Comparison of ENCODE assay signal across 19 cellular contexts in the genomic region with DNA sequence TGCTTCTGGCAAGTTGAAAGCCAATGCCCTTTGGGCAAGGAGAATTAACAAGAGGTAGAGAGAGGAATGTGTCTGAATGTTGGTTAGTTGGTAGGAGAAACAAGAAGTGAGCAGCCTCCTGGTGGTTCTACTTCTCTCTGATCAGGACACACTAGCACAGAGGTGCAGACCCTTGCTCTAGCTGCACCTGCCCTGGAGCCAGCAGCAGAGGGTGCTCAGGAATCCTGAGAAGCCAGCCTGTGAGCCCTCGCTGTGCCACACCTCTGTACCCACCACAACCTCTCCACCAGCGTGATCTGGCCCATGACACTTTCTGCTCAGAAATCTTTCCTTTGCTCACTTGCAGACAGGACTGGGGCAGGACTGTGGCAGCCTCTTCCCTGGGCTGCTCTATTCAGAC.
"Had no signal": no experiment of that assay in that cellular context is flagged by ENCODE, and none has a peak within 500 bp of the region (broad histone marks: within the 10 kb centered on the region; RNA-seq: fewer than 3 reads in every experiment).

No MANE protein-coding gene starts in this region.

- H3K36me3 Mint-ChIP-seq: natural killer cell treated with Interleukin-12 subunit alpha and Interleukin-12 subunit beta and Interleukin-15 and Interleukin-18, amount 100 ng/mL, for 72 hours; stimulated activated naive B cell treated with anti-CD40 and anti-IgM and Interleukin-4, amounts not matched to agents 10 μg/mL and 1 μg/mL and 100 μg/mL, for 72 hours had no signal

- H3K27me3 ChIP-seq: body of pancreas, dorsolateral prefrontal cortex, foreskin keratinocyte, sigmoid colon, spleen, tibial artery had no signal

- H3K27me3 Mint-ChIP-seq: stimulated activated naive B cell treated with anti-CD40 and anti-IgM and Interleukin-4, amounts not matched to agents 10 μg/mL and 1 μg/mL and 100 μg/mL, for 72 hours had no signal

- H3K9me3 Mint-ChIP-seq: activated CD4-positive, alpha-beta memory T cell treated with anti-CD3 and anti-CD28 coated beads, Interleukin-2, amount 10 ng/mL, durations not matched to agents 7 days and 5 days; activated naive CD4-positive, alpha-beta T cell treated with anti-CD3 and anti-CD28 coated beads for 36 hours; activated T-helper 2 cell treated with anti-CD3 and anti-CD28 coated beads, Interferon-gamma antibody, Interleukin-2, Interleukin-4, amounts not matched to agents 10 μg/mL and 5 μg/mL and 100 μg/mL, durations not matched to agents 14 hours and 24 hours and 36 hours; natural killer cell treated with Interleukin-12 subunit alpha and Interleukin-12 subunit beta and Interleukin-15 and Interleukin-18, amount 100 ng/mL, for 72 hours; stimulated activated naive B cell treated with anti-CD40 and anti-IgM and Interleukin-4, amounts not matched to agents 10 μg/mL and 1 μg/mL and 100 μg/mL, for 72 hours had no signal

- H3K4me1 ChIP-seq: body of pancreas, foreskin keratinocyte, tibial artery had no signal

- H3K9me3 ChIP-seq: body of pancreas, lower lobe of right lung, sigmoid colon, spleen, tibial artery had no signal

- ATAC-seq: body of pancreas, foreskin keratinocyte, left colon, lower lobe of right lung had no signal

- H3K4me1 Mint-ChIP-seq: activated CD4-positive, alpha-beta memory T cell treated with anti-CD3 and anti-CD28 coated beads, Interleukin-2, amount 10 ng/mL, durations not matched to agents 7 days and 5 days; stimulated activated naive B cell treated with anti-CD40 and anti-IgM and Interleukin-4, amounts not matched to agents 10 μg/mL and 1 μg/mL and 100 μg/mL, for 72 hours had no signal

- H3K4me3 ChIP-seq: body of pancreas, dorsolateral prefrontal cortex, lower lobe of right lung, sigmoid colon, spleen, tibial artery had no signal

- H3K27ac Mint-ChIP-seq: activated CD4-positive, alpha-beta memory T cell treated with anti-CD3 and anti-CD28 coated beads, Interleukin-2, amount 10 ng/mL, durations not matched to agents 7 days and 5 days; activated naive CD4-positive, alpha-beta T cell treated with anti-CD3 and anti-CD28 coated beads for 36 hours; activated T-helper 2 cell treated with anti-CD3 and anti-CD28 coated beads, Interferon-gamma antibody, Interleukin-2, Interleukin-4, amounts not matched to agents 10 μg/mL and 5 μg/mL and 100 μg/mL, durations not matched to agents 14 hours and 24 hours and 36 hours; natural killer cell treated with Interleukin-12 subunit alpha and Interleukin-12 subunit beta and Interleukin-15 and Interleukin-18, amount 100 ng/mL, for 72 hours; stimulated activated naive B cell treated with anti-CD40 and anti-IgM and Interleukin-4, amounts not matched to agents 10 μg/mL and 1 μg/mL and 100 μg/mL, for 72 hours had no signal

- DNase-seq: activated CD4-positive, alpha-beta memory T cell treated with anti-CD3 and anti-CD28 coated beads, Interleukin-2, amount 10 ng/mL, durations not matched to agents 7 days and 5 days; activated CD4-positive, alpha-beta T cell treated with anti-CD3 and anti-CD28 coated beads for 48 hours; activated CD4-positive, CD25-positive, alpha-beta regulatory T cell; activated naive CD4-positive, alpha-beta T cell treated with anti-CD3 and anti-CD28 coated beads for 36 hours; activated T-cell treated with anti-CD3 and anti-CD28 coated beads, Interleukin-2, amount 50 U/mL, for 1 hour; body of pancreas; caudate nucleus; dorsolateral prefrontal cortex; foreskin keratinocyte; hippocampal formation; islet precursor cell; left colon; lower lobe of right lung; sigmoid colon; spleen; stimulated activated naive B cell treated with anti-CD40 and anti-IgM and Interleukin-4, amounts not matched to agents 10 μg/mL and 1 μg/mL and 100 μg/mL, for 72 hours; tibial artery had no signal

- H3K27ac ChIP-seq: body of pancreas, dorsolateral prefrontal cortex, foreskin keratinocyte, lower lobe of right lung, sigmoid colon, spleen, tibial artery had no signal

- H3K36me3 ChIP-seq: lower lobe of right lung, sigmoid colon, spleen, tibial artery had no signal

- H3K4me3 Mint-ChIP-seq: activated CD4-positive, alpha-beta memory T cell treated with anti-CD3 and anti-CD28 coated beads, Interleukin-2, amount 10 ng/mL, durations not matched to agents 7 days and 5 days; activated naive CD4-positive, alpha-beta T cell treated with anti-CD3 and anti-CD28 coated beads for 36 hours; natural killer cell treated with Interleukin-12 subunit alpha and Interleukin-12 subunit beta and Interleukin-15 and Interleukin-18, amount 100 ng/mL, for 72 hours; stimulated activated naive B cell treated with anti-CD40 and anti-IgM and Interleukin-4, amounts not matched to agents 10 μg/mL and 1 μg/mL and 100 μg/mL, for 72 hours had no signal
